Comparison of ENCODE assay signal across 1 cellular context in genomic region chrX:48872017-48872416, GRCh38. TPM values are rescaled to one million over a fixed set of nuclear protein-coding genes. Genes with fewer than 3 reads are reported as not detected.
"Had no signal": no experiment of that assay in that cellular context is flagged by ENCODE, and none has a peak within 500 bp of the region (broad histone marks: within the 10 kb centered on the region; RNA-seq: fewer than 3 reads in every experiment).

No MANE protein-coding gene starts in this region.

RNA-seq across cellular contexts. Expression of gene PCSK1N, which starts 36.6 kb away (rescaled TPM):
- total RNA-seq: GM12878 had no signal

RNA-seq across cellular contexts. Expression of gene ERAS, which starts 45.7 kb away (rescaled TPM):
- total RNA-seq: GM12878 had no signal
- polyA plus RNA-seq: GM12878 had no signal
